Comparison of ENCODE assay signal across 8 cellular contexts in the genomic region with DNA sequence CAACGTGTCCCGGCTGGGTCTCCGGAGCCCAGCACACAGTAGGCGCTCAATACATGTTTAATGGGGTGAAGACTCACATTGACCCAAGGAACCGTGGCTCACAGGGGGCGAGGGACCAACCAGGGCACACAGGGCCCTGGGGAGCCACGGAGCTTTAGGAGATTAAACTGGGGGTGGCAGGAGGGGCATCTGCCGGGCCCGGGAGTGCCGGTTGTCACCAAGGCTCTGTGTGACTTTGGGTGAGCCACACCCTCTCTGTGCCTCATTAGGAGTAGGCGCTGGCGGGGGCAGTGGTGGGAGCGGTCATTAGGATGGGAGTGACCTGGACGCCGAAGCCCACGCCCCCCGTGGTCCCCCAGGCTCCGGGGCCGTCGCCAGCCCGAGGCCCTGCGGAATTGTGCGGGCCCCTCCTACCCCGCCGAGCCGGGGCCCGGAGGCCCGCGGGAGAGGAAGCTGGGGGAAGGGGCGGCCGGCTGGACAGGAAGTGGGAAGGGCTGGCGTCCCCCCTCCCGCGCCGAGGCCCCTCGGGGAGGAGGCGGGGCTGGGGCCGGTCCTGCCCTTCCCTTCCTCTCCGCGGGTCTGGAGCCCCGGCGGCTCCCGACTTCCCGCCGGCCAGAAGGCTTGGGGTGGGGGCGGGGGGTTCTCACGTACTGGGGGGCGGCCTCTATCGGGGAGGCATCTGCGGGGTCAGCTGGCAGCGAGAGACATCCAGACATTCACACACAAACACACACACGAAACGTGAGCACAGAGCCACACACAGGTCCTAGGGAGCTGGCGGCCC. TPM values are rescaled to one million over a fixed set of nuclear protein-coding genes. Genes with fewer than 3 reads are reported as not detected.
DNase-seq lines count a peak whose midpoint lies in the region; ATAC-seq and TF ChIP-seq lines count a peak whose summit lies in the region.

No MANE protein-coding gene starts in this region.

- H3K4me3 ChIP-seq in cardiac fibroblast (replicated peaks in 1 of 2; ENCODE audit: low read depth in 2 of 2, low read length in 2 of 2): peak overlapping the region; percentile 17 to 33
- peak overlapping the region in 7 of 8 donors; percentile 33 to 88 (median 39) for H3K4me3 ChIP-seq in spleen

- no peak for TF ChIP-seq POLR2A in spleen (IDR thresholded peaks at IDR 0.05)

- TF ChIP-seq CTCF in cardiac fibroblast (IDR thresholded peaks at IDR 0.05; ENCODE audit: low read depth, low read length) (no peak), spleen (IDR thresholded peaks at IDR 0.05 in 8 of 11, conservative IDR thresholded peaks at IDR 0.05 in 3 of 11) (no peak)

- peaks cover 0 to 68% (median 11%) of the 10 kb centered on the region in 7 donors for H3K27me3 ChIP-seq in spleen (replicated peaks in 1 of 7)

- peaks cover 68 to 88% (median 78%) of the 10 kb centered on the region in 6 donors for H3K4me1 ChIP-seq in spleen

- WGBS in spleen, 5 donors: 0 to 2% (median 1%) methylated on average over 17 to 53 of the region's 54 CpGs

- peak; percentile 90 for DNase-seq in DMS53 (lab: John Stamatoyannopoulos, UW)
- peak; percentile 28 for DNase-seq in HS-5 (ENCODE audit: low read depth)
- peak; percentile 83 for DNase-seq in RPMI8226
- peak; percentile 78 to 95 for DNase-seq in cardiac fibroblast (ENCODE audit: low read depth in 2 of 2)
- peak; percentile 92 for DNase-seq in islet precursor cell
- peak; percentile 93 for DNase-seq in spleen

- no peaks in the 10 kb centered on the region for H3K36me3 ChIP-seq in spleen

- ATAC-seq in GM19351 (IDR thresholded peaks at IDR 0.05; ENCODE audit: unreplicated experiment) (no peak), GM21528 (IDR thresholded peaks at IDR 0.05; ENCODE audit: low FRiP score, unreplicated experiment) (no peak)

- intact Hi-C loops in spleen (cut with DNase I; ENCODE audit: low total_unique reads): no loop called here

- no peaks in the 10 kb centered on the region for H3K9me3 ChIP-seq in spleen

- H3K27ac ChIP-seq in spleen: peak overlapping the region; percentile 64 to 94 (median 90)

RNA-seq across cellular contexts. Expression of a gene that starts 1.8 kb away (rescaled TPM):
- total RNA-seq in spleen: 100 to 1,000 TPM in 1 of 7 donors, 10 to 100 TPM in 6; 56.3 to 103 (median 82.4) TPM
- 100 to 1,000 TPM in 1 of 3 donors, 10 to 100 TPM in 2; 80.6 to 143 (median 94.9) TPM for polyA plus RNA-seq in spleen

RNA-seq across cellular contexts. Expression of a gene that starts 20.0 kb away (rescaled TPM):
- total RNA-seq in spleen: 100 to 1,000 TPM in 3 of 7 donors, 10 to 100 TPM in 4; 82.2 to 164 (median 90.5) TPM
- 10 to 100 TPM; 14.6 to 32.2 (median 16.0) TPM for polyA plus RNA-seq in spleen

RNA-seq across cellular contexts. Expression of a gene that starts 20.5 kb away (rescaled TPM):
- total RNA-seq in spleen: 10 to 100 TPM; 37.5 to 82.3 (median 44.4) TPM
- 10 to 100 TPM; 31.7 to 58.2 (median 49.0) TPM for polyA plus RNA-seq in spleen

RNA-seq across cellular contexts. Expression of a gene that starts 31.5 kb away (rescaled TPM):
- total RNA-seq in spleen: 10 to 100 TPM in 2 of 7 donors, 1 to 10 TPM in 5; 1.9 to 34.3 (median 4.3) TPM
- polyA plus RNA-seq in spleen: 10 to 100 TPM in 1 of 3 donors, under 1 TPM in 2; 0.77 to 15.9 (median 0.96) TPM

Comparison
In these comparisons a context has a peak if more than half of its experiments do, and no peak if none do; other contexts are left out.
1. DNase-seq: peak in every context shown above with its lines; median percentile 93 in spleen; 92 in islet precursor cell; 90 in DMS53; 86 in cardiac fibroblast; 83 in RPMI8226; 28 in HS-5.